8 cellular contexts compared by ENCODE assay signal in the genomic region with DNA sequence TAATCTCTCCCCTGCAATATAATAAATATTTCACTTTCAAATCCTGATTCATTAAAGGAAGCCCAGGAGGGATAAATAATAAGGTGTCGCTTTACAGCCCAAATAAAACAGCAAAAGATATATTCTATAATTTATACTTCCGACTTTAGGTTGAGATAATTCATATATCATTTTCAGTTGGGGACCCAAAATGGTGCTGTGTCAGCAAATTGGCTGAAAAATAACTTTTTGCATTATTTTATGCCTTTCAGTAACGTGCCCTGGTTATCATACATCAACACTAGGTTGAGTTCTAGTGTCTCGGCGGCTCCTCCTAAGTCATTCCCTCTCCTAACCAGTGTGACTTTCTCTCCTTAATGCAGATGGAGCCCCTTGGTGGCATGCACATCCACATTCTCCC.
"Had no signal": no experiment of that assay in that cellular context is flagged by ENCODE, and none has a peak within 500 bp of the region (broad histone marks: within the 10 kb centered on the region; RNA-seq: fewer than 3 reads in every experiment).

No MANE protein-coding gene starts in this region.

- FAIRE-seq: H54 had no signal

- H3K27ac ChIP-seq: GM23248, HL-60 had no signal

- DNase-seq: GM23248, GOT3, H9, HCEC 1CT, Kasumi-1, KG1 had no signal

- H3K9ac ChIP-seq: GM23248 had no signal

- H2AFZ ChIP-seq: GM23248 had no signal

- H3K4me3 ChIP-seq: GM23248 had no signal
